Comparison of ENCODE assay signal across 1 cellular context in genomic region chr5:112160652-112161391, GRCh38.
TF ChIP-seq lines count a peak whose summit lies in the region.

No MANE protein-coding gene starts in this region.

TF ChIP-seq in K562, 482 proteins besides CTCF, POLR2A, EP300 and RAD21 (continued from another document and continues in another):
- TF ChIP-seq FOXO4 (CRISPR knock-in tag; IDR thresholded peaks at IDR 0.05) (no peak), CREB3 (tag; conservative IDR thresholded peaks at IDR 0.05; ENCODE audit: low read depth) (no peak), LCOR (CRISPR knock-in tag; IDR thresholded peaks at IDR 0.05) (peak; percentile 84), ZSCAN32 (CRISPR knock-in tag; IDR thresholded peaks at IDR 0.05) (no peak), COPS2 (conservative IDR thresholded peaks at IDR 0.05) (no peak), BRF1 (IDR thresholded peaks at IDR 0.05; ENCODE audit: borderline replicate concordance, extremely low read depth, insufficient read length) (no peak), MTA3 (IDR thresholded peaks at IDR 0.05; ENCODE audit: borderline replicate concordance) (peak; percentile 90), ZNF324 (CRISPR knock-in tag; IDR thresholded peaks at IDR 0.05) (no peak), CBFA2T3 (IDR thresholded peaks at IDR 0.05) (peak; percentile 18; the same call in 1 of the 2 replicates), GABPA (tag; conservative IDR thresholded peaks at IDR 0.05; ENCODE audit: low read depth) (no peak), NFXL1 (CRISPR knock-in tag; IDR thresholded peaks at IDR 0.05) (no peak), STAT6 (CRISPR knock-in tag; IDR thresholded peaks at IDR 0.05) (peak; percentile 89; the same call in 1 of the 2 replicates), FOXJ2 (tag; IDR thresholded peaks at IDR 0.05) (peak; percentile 48; the same call in 1 of the 2 replicates), GATAD2A (IDR thresholded peaks at IDR 0.05) (no peak), EZH2 (IDR thresholded peaks at IDR 0.05; ENCODE audit: borderline replicate concordance, low read depth, low read length) (no peak), ETV5 (CRISPR knock-in tag; IDR thresholded peaks at IDR 0.05; ENCODE audit: low read depth) (no peak), GATA2 (CRISPR knock-in tag; IDR thresholded peaks at IDR 0.05) (no peak), TCF3 (CRISPR knock-in tag; IDR thresholded peaks at IDR 0.05) (peak; percentile 28; the same call in 1 of the 2 replicates), SREBF2 (CRISPR knock-in tag; IDR thresholded peaks at IDR 0.05) (no peak), CEBPG (CRISPR knock-in tag; IDR thresholded peaks at IDR 0.05) (no peak; the same call in 1 of the 2 replicates), CEBPG (tag; conservative IDR thresholded peaks at IDR 0.05 in 1 of 2, IDR thresholded peaks at IDR 0.05 in 1 of 2) (no peak), FOS (IDR thresholded peaks at IDR 0.05; ENCODE audit: extremely low read depth, insufficient read length) (no peak), MAX (CRISPR knock-in tag; IDR thresholded peaks at IDR 0.05) (peak; percentile 81; the same call in 1 of the 2 replicates), BRD9 (IDR thresholded peaks at IDR 0.05; ENCODE audit: low read depth, partially characterized antibody) (no peak), CHCHD3 (CRISPR knock-in tag; IDR thresholded peaks at IDR 0.05) (no peak), CEBPZ (IDR thresholded peaks at IDR 0.05; ENCODE audit: borderline replicate concordance, low read depth, low read length) (no peak), PRPF4 (IDR thresholded peaks at IDR 0.05; ENCODE audit: insufficient read depth, low read depth, low read length, poor library complexity, severe bottlenecking) (peak; percentile 91), FIP1L1 (IDR thresholded peaks at IDR 0.05; ENCODE audit: low read depth, low read length, poor library complexity, severe bottlenecking) (peak; percentile 84), NUFIP1 (IDR thresholded peaks at IDR 0.05; ENCODE audit: partially characterized antibody) (peak; percentile 95), ZNF77 (CRISPR knock-in tag; IDR thresholded peaks at IDR 0.05) (0 out of 2 replicates have a peak, but pooled peaks have one; percentile 27), RBBP5 (IDR thresholded peaks at IDR 0.05; ENCODE audit: borderline replicate concordance, insufficient read depth, low read length, poor library complexity, severe bottlenecking) (peak; percentile 92), XRCC5 (IDR thresholded peaks at IDR 0.05; ENCODE audit: low read depth, low read length) (peak; percentile 98), TFAM (CRISPR knock-in tag; conservative IDR thresholded peaks at IDR 0.05) (no peak), MECOM (CRISPR knock-in tag; IDR thresholded peaks at IDR 0.05) (no peak), ZNF511 (CRISPR knock-in tag; IDR thresholded peaks at IDR 0.05) (peak; percentile 80; the same call in 1 of the 2 replicates), HNRNPK (IDR thresholded peaks at IDR 0.05; ENCODE audit: low read depth, low read length, poor library complexity, severe bottlenecking) (no peak), TCFL5 (CRISPR knock-in tag; conservative IDR thresholded peaks at IDR 0.05) (no peak), POLR2AphosphoS5 (IDR thresholded peaks at IDR 0.05; ENCODE audit: control insufficient read depth, insufficient read depth, low read depth, low read length) (peak; percentile 97), ARID1B (IDR thresholded peaks at IDR 0.05) (peak; percentile 46; the same call in 1 of the 2 replicates), TEAD1 (CRISPR knock-in tag; IDR thresholded peaks at IDR 0.05) (peak; percentile 73 to 84; a peak in 3 of 4 replicates)
- TF ChIP-seq, protein P1, sequence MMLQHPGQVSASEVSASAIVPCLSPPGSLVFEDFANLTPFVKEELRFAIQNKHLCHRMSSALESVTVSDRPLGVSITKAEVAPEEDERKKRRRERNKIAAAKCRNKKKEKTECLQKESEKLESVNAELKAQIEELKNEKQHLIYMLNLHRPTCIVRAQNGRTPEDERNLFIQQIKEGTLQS (IDR thresholded peaks at IDR 0.05) = peak; percentile 41; the same call in 1 of the 2 replicates
- TF ChIP-seq, protein P1 (CRISPR knock-in tag; conservative IDR thresholded peaks at IDR 0.05) = 0 out of 2 replicates have a peak, but pooled peaks have one; percentile 15
- TF ChIP-seq, protein P2, sequence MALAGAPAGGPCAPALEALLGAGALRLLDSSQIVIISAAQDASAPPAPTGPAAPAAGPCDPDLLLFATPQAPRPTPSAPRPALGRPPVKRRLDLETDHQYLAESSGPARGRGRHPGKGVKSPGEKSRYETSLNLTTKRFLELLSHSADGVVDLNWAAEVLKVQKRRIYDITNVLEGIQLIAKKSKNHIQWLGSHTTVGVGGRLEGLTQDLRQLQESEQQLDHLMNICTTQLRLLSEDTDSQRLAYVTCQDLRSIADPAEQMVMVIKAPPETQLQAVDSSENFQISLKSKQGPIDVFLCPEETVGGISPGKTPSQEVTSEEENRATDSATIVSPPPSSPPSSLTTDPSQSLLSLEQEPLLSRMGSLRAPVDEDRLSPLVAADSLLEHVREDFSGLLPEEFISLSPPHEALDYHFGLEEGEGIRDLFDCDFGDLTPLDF (CRISPR knock-in tag; IDR thresholded peaks at IDR 0.05) = peak; percentile 68
- TF ChIP-seq, protein P3, sequence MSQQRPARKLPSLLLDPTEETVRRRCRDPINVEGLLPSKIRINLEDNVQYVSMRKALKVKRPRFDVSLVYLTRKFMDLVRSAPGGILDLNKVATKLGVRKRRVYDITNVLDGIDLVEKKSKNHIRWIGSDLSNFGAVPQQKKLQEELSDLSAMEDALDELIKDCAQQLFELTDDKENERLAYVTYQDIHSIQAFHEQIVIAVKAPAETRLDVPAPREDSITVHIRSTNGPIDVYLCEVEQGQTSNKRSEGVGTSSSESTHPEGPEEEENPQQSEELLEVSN (IDR thresholded peaks at IDR 0.05; ENCODE audit: borderline replicate concordance in 1 of 2, extremely low read depth in 1 of 2, insufficient read depth in 1 of 2, insufficient read length in 1 of 2, low read depth in 1 of 2, low read length in 1 of 2, poor library complexity in 1 of 2, severe bottlenecking in 1 of 2) = peak; percentile 10 to 36
- TF ChIP-seq, protein P4, sequence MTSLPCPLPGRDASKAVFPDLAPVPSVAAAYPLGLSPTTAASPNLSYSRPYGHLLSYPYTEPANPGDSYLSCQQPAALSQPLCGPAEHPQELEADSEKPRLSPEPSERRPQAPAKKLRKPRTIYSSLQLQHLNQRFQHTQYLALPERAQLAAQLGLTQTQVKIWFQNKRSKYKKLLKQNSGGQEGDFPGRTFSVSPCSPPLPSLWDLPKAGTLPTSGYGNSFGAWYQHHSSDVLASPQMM (CRISPR knock-in tag; IDR thresholded peaks at IDR 0.05) = no peak
- TF ChIP-seq, protein P5, sequence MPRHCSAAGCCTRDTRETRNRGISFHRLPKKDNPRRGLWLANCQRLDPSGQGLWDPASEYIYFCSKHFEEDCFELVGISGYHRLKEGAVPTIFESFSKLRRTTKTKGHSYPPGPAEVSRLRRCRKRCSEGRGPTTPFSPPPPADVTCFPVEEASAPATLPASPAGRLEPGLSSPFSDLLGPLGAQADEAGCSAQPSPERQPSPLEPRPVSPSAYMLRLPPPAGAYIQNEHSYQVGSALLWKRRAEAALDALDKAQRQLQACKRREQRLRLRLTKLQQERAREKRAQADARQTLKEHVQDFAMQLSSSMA (CRISPR knock-in tag; IDR thresholded peaks at IDR 0.05) = 0 out of 2 replicates have a peak, but pooled peaks have one; percentile 9
- TF ChIP-seq, protein P6, sequence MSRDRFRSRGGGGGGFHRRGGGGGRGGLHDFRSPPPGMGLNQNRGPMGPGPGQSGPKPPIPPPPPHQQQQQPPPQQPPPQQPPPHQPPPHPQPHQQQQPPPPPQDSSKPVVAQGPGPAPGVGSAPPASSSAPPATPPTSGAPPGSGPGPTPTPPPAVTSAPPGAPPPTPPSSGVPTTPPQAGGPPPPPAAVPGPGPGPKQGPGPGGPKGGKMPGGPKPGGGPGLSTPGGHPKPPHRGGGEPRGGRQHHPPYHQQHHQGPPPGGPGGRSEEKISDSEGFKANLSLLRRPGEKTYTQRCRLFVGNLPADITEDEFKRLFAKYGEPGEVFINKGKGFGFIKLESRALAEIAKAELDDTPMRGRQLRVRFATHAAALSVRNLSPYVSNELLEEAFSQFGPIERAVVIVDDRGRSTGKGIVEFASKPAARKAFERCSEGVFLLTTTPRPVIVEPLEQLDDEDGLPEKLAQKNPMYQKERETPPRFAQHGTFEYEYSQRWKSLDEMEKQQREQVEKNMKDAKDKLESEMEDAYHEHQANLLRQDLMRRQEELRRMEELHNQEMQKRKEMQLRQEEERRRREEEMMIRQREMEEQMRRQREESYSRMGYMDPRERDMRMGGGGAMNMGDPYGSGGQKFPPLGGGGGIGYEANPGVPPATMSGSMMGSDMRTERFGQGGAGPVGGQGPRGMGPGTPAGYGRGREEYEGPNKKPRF (IDR thresholded peaks at IDR 0.05; ENCODE audit: low read depth, low read length) = no peak
